Comparison of ENCODE assay signal across 1 cellular context in the genomic region with DNA sequence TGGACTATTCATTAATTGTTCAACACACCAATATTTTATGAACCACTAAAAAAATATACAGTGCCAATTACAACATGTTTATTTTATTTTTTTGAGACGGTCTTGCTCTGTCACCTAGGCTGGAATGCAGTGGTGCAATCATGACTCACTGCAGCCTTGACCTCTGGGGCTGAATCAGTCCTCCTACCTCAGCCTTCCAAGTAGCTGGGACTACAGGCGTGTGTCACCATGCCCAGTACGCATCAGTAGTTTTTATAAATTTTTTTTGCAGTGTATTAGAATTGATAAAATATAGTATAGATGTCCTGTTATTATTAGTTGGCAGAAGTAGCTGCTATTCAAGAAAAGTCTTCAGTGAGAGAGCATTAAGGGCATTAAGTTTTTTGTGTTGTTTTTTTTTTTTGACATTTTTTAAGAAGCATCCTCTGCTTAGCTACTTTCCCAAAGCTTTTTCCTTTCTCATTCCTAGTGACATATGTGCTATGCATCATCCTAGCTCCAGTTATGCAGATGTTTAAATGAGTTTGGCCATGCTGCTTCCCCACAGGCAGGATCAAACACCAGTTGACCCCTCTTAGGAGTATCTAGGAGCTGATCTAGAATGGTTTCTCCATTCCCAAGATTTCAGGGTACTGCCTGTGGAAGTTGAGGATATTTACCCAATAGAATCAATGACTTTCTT.
TF ChIP-seq lines count a peak whose summit lies in the region.
"Not testable (repeated sequence)": the region's sequence is repeated elsewhere in the genome, so short reads cannot be mapped to it uniquely, and the experiment has no call there.

No MANE protein-coding gene starts in this region.

TF ChIP-seq in HepG2, 621 proteins besides CTCF, POLR2A, EP300 and RAD21 (continued from another document and continues in another):
- TF ChIP-seq, protein P1, sequence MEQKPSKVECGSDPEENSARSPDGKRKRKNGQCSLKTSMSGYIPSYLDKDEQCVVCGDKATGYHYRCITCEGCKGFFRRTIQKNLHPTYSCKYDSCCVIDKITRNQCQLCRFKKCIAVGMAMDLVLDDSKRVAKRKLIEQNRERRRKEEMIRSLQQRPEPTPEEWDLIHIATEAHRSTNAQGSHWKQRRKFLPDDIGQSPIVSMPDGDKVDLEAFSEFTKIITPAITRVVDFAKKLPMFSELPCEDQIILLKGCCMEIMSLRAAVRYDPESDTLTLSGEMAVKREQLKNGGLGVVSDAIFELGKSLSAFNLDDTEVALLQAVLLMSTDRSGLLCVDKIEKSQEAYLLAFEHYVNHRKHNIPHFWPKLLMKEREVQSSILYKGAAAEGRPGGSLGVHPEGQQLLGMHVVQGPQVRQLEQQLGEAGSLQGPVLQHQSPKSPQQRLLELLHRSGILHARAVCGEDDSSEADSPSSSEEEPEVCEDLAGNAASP (CRISPR knock-in tag; IDR thresholded peaks at IDR 0.05; ENCODE audit: borderline replicate concordance), result 0 out of 2 replicates have a peak, but pooled peaks have one; percentile 27
- peak; percentile 94 for TF ChIP-seq CEBPG (CRISPR knock-in tag; IDR thresholded peaks at IDR 0.05)
- peak; percentile 52; the same call in 1 of the 2 replicates for TF ChIP-seq POGZ (CRISPR knock-in tag; IDR thresholded peaks at IDR 0.05)
- TF ChIP-seq, protein P2, sequence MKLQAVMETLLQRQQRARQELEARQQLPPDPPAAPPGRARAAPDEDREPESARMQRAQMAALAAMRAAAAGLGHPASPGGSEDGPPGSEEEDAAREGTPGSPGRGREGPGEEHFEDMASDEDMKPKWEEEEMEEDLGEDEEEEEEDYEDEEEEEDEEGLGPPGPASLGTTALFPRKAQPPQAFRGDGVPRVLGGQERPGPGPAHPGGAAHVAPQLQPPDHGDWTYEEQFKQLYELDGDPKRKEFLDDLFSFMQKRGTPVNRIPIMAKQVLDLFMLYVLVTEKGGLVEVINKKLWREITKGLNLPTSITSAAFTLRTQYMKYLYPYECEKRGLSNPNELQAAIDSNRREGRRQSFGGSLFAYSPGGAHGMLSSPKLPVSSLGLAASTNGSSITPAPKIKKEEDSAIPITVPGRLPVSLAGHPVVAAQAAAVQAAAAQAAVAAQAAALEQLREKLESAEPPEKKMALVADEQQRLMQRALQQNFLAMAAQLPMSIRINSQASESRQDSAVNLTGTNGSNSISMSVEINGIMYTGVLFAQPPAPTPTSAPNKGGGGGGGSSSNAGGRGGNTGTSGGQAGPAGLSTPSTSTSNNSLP (IDR thresholded peaks at IDR 0.05; ENCODE audit: low read depth, low read length), result peak; percentile 37; the same call in 1 of the 2 replicates
- TF ChIP-seq SALL1 (CRISPR knock-in tag; IDR thresholded peaks at IDR 0.05), result peak; percentile 87
- TF ChIP-seq SOX13 (IDR thresholded peaks at IDR 0.05); FOXA1 (IDR thresholded peaks at IDR 0.05); ATF7 (CRISPR knock-in tag; IDR thresholded peaks at IDR 0.05); FOXP1 (IDR thresholded peaks at IDR 0.05); CREB1 (CRISPR knock-in tag; IDR thresholded peaks at IDR 0.05): not testable (repeated sequence)
- TF ChIP-seq SOX13 (CRISPR knock-in tag; conservative IDR thresholded peaks at IDR 0.05 in 1 of 2, IDR thresholded peaks at IDR 0.05 in 1 of 2), result peak in 1 of 2 experiments; percentile 58; a peak in 2 of 4 replicates
- TF ChIP-seq MED1 (CRISPR knock-in tag; IDR thresholded peaks at IDR 0.05), result peak; percentile 67
- TF ChIP-seq KDM2A (CRISPR knock-in tag; IDR thresholded peaks at IDR 0.05; ENCODE audit: borderline replicate concordance, low read depth), result 0 out of 2 replicates have a peak, but pooled peaks have one; percentile 28
- TF ChIP-seq RARA (CRISPR knock-in tag; IDR thresholded peaks at IDR 0.05), result peak; percentile 91
- peak; percentile 43; the same call in 1 of the 2 replicates for TF ChIP-seq BCL6 (CRISPR knock-in tag; IDR thresholded peaks at IDR 0.05)
- TF ChIP-seq DPF2 (CRISPR knock-in tag; IDR thresholded peaks at IDR 0.05; ENCODE audit: borderline replicate concordance, low read depth), result peak; percentile 85; the same call in 1 of the 2 replicates
- TF ChIP-seq HOMEZ (CRISPR knock-in tag; IDR thresholded peaks at IDR 0.05; ENCODE audit: low read depth), result peak; percentile 80
- TF ChIP-seq KDM6A (CRISPR knock-in tag; IDR thresholded peaks at IDR 0.05; ENCODE audit: low read depth), result 0 out of 2 replicates have a peak, but pooled peaks have one; percentile 24
- peak; percentile 84 for TF ChIP-seq NR2F2 (IDR thresholded peaks at IDR 0.05; ENCODE audit: borderline replicate concordance, low read depth)
- TF ChIP-seq ZNF644 (CRISPR knock-in tag; IDR thresholded peaks at IDR 0.05; ENCODE audit: low read depth), result peak; percentile 43; the same call in 1 of the 2 replicates
- 0 out of 4 replicates have a peak, but pooled peaks of 1 of the 2 experiments have one; percentile 28 for TF ChIP-seq KLF16 (CRISPR knock-in tag; IDR thresholded peaks at IDR 0.05)
- peak; percentile 97 for TF ChIP-seq NR2F6 (IDR thresholded peaks at IDR 0.05)
- peak; percentile 99 for TF ChIP-seq NR2F6 (CRISPR knock-in tag; IDR thresholded peaks at IDR 0.05)
- TF ChIP-seq FOXA1 (CRISPR knock-in tag; IDR thresholded peaks at IDR 0.05), result 0 out of 2 replicates have a peak, but pooled peaks have one; percentile 12
- TF ChIP-seq ZNF770 (CRISPR knock-in tag; IDR thresholded peaks at IDR 0.05), result peak; percentile 82
- peak; percentile 99 for TF ChIP-seq FOSL2 (CRISPR knock-in tag; IDR thresholded peaks at IDR 0.05)
- peak; percentile 52; the same call in 1 of the 2 replicates for TF ChIP-seq KDM3A (CRISPR knock-in tag; IDR thresholded peaks at IDR 0.05; ENCODE audit: low read depth)
- TF ChIP-seq THAP11 (CRISPR knock-in tag; IDR thresholded peaks at IDR 0.05), result 0 out of 2 replicates have a peak, but pooled peaks have one; percentile 36
- peak; percentile 13; the same call in 1 of the 2 replicates for TF ChIP-seq ATF7 (IDR thresholded peaks at IDR 0.05)
- TF ChIP-seq, protein P3, sequence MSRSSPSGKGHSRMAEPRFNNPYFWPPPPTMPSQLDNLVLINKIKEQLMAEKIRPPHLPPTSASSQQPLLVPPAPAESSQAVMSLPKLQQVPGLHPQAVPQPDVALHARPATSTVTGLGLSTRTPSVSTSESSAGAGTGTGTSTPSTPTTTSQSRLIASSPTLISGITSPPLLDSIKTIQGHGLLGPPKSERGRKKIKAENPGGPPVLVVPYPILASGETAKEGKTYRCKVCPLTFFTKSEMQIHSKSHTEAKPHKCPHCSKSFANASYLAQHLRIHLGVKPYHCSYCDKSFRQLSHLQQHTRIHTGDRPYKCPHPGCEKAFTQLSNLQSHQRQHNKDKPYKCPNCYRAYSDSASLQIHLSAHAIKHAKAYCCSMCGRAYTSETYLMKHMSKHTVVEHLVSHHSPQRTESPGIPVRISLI (CRISPR knock-in tag; IDR thresholded peaks at IDR 0.05; ENCODE audit: borderline replicate concordance), result peak; percentile 77; the same call in 1 of the 2 replicates
- peak; percentile 72 for TF ChIP-seq FOXO1 (CRISPR knock-in tag; IDR thresholded peaks at IDR 0.05)
- TF ChIP-seq ZNF12 (CRISPR knock-in tag; IDR thresholded peaks at IDR 0.05), result 0 out of 2 replicates have a peak, but pooled peaks have one; percentile 29
- TF ChIP-seq JUN (CRISPR knock-in tag; IDR thresholded peaks at IDR 0.05), result peak; percentile 85
- TF ChIP-seq ZNF792 (CRISPR knock-in tag; IDR thresholded peaks at IDR 0.05), result 0 out of 2 replicates have a peak, but pooled peaks have one; percentile 45
- peak; percentile 82 for TF ChIP-seq FOXA3 (CRISPR knock-in tag; IDR thresholded peaks at IDR 0.05)
- peak; percentile 75 for TF ChIP-seq FOXP1 (CRISPR knock-in tag; IDR thresholded peaks at IDR 0.05)
- TF ChIP-seq RXRA (CRISPR knock-in tag; IDR thresholded peaks at IDR 0.05), result peak; percentile 76; the same call in 1 of the 2 replicates
- peak; percentile 49; the same call in 1 of the 2 replicates for TF ChIP-seq CREB1 (IDR thresholded peaks at IDR 0.05)
- TF ChIP-seq HOXA5 (CRISPR knock-in tag; IDR thresholded peaks at IDR 0.05), result 0 out of 2 replicates have a peak, but pooled peaks have one; percentile 34
- peak; percentile 92 for TF ChIP-seq CEBPB (IDR thresholded peaks at IDR 0.05; ENCODE audit: borderline replicate concordance, low read depth, low read length)
- 0 out of 2 replicates have a peak, but pooled peaks have one; percentile 26 for TF ChIP-seq ZMYM3 (CRISPR knock-in tag; IDR thresholded peaks at IDR 0.05)
- TF ChIP-seq ZMAT3 (CRISPR knock-in tag; conservative IDR thresholded peaks at IDR 0.05), result 0 out of 2 replicates have a peak, but pooled peaks have one; percentile 29
- 0 out of 2 replicates have a peak, but pooled peaks have one; percentile 18 for TF ChIP-seq ZNF441 (CRISPR knock-in tag; IDR thresholded peaks at IDR 0.05; ENCODE audit: borderline replicate concordance)
- TF ChIP-seq, protein P4, sequence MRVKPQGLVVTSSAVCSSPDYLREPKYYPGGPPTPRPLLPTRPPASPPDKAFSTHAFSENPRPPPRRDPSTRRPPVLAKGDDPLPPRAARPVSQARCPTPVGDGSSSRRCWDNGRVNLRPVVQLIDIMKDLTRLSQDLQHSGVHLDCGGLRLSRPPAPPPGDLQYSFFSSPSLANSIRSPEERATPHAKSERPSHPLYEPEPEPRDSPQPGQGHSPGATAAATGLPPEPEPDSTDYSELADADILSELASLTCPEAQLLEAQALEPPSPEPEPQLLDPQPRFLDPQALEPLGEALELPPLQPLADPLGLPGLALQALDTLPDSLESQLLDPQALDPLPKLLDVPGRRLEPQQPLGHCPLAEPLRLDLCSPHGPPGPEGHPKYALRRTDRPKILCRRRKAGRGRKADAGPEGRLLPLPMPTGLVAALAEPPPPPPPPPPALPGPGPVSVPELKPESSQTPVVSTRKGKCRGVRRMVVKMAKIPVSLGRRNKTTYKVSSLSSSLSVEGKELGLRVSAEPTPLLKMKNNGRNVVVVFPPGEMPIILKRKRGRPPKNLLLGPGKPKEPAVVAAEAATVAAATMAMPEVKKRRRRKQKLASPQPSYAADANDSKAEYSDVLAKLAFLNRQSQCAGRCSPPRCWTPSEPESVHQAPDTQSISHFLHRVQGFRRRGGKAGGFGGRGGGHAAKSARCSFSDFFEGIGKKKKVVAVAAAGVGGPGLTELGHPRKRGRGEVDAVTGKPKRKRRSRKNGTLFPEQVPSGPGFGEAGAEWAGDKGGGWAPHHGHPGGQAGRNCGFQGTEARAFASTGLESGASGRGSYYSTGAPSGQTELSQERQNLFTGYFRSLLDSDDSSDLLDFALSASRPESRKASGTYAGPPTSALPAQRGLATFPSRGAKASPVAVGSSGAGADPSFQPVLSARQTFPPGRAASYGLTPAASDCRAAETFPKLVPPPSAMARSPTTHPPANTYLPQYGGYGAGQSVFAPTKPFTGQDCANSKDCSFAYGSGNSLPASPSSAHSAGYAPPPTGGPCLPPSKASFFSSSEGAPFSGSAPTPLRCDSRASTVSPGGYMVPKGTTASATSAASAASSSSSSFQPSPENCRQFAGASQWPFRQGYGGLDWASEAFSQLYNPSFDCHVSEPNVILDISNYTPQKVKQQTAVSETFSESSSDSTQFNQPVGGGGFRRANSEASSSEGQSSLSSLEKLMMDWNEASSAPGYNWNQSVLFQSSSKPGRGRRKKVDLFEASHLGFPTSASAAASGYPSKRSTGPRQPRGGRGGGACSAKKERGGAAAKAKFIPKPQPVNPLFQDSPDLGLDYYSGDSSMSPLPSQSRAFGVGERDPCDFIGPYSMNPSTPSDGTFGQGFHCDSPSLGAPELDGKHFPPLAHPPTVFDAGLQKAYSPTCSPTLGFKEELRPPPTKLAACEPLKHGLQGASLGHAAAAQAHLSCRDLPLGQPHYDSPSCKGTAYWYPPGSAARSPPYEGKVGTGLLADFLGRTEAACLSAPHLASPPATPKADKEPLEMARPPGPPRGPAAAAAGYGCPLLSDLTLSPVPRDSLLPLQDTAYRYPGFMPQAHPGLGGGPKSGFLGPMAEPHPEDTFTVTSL (CRISPR knock-in tag; IDR thresholded peaks at IDR 0.05; ENCODE audit: borderline replicate concordance), result peak; percentile 79; the same call in 1 of the 2 replicates
- 0 out of 2 replicates have a peak, but pooled peaks have one; percentile 52 for TF ChIP-seq HOXA3 (CRISPR knock-in tag; IDR thresholded peaks at IDR 0.05)
- TF ChIP-seq NCOA2 (CRISPR knock-in tag; IDR thresholded peaks at IDR 0.05), result peak; percentile 81
- peak; percentile 68 for TF ChIP-seq PPARG (CRISPR knock-in tag; conservative IDR thresholded peaks at IDR 0.05)
- 0 out of 2 replicates have a peak, but pooled peaks have one; percentile 48 for TF ChIP-seq MEIS2 (CRISPR knock-in tag; IDR thresholded peaks at IDR 0.05)
- 0 out of 2 replicates have a peak, but pooled peaks have one; percentile 13 for TF ChIP-seq ZNF629 (CRISPR knock-in tag; conservative IDR thresholded peaks at IDR 0.05)
- TF ChIP-seq TBX2 (CRISPR knock-in tag; IDR thresholded peaks at IDR 0.05; ENCODE audit: borderline replicate concordance), result peak; percentile 57; the same call in 1 of the 2 replicates
- TF ChIP-seq, protein P5, sequence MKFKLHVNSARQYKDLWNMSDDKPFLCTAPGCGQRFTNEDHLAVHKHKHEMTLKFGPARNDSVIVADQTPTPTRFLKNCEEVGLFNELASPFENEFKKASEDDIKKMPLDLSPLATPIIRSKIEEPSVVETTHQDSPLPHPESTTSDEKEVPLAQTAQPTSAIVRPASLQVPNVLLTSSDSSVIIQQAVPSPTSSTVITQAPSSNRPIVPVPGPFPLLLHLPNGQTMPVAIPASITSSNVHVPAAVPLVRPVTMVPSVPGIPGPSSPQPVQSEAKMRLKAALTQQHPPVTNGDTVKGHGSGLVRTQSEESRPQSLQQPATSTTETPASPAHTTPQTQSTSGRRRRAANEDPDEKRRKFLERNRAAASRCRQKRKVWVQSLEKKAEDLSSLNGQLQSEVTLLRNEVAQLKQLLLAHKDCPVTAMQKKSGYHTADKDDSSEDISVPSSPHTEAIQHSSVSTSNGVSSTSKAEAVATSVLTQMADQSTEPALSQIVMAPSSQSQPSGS (CRISPR knock-in tag; IDR thresholded peaks at IDR 0.05), result peak; percentile 21; the same call in 1 of the 2 replicates
